In genomic region chr15:39830166-39830565, GRCh38 we compare ENCODE assay signal across 26 cellular contexts. TPM values are rescaled to one million over a fixed set of nuclear protein-coding genes. Genes with fewer than 3 reads are reported as not detected.
"Had no signal": no experiment of that assay in that cellular context is flagged by ENCODE, and none has a peak within 500 bp of the region (broad histone marks: within the 10 kb centered on the region; RNA-seq: fewer than 3 reads in every experiment).

No MANE protein-coding gene starts in this region.

- H3K27ac ChIP-seq: epithelial cell of prostate, esophagus squamous epithelium, left ventricle myocardium inferior, right atrium auricular region, testis, uterus had no signal

- ATAC-seq: activated CD4-positive, alpha-beta T cell treated with anti-CD3 and anti-CD28 coated beads for 36 hours; activated CD8-positive, alpha-beta T cell treated with anti-CD3 and anti-CD28 coated beads, Interleukin-2, amount 10 ng/mL, durations not matched to agents 7 days and 5 days; mucosa of descending colon; natural killer cell treated with Interleukin-12 subunit alpha and Interleukin-12 subunit beta and Interleukin-15 and Interleukin-18, amount 100 ng/mL, for 72 hours had no signal

- H3K4me1 Mint-ChIP-seq: activated CD4-positive, alpha-beta T cell treated with anti-CD3 and anti-CD28 coated beads for 36 hours; central memory CD8-positive, alpha-beta T cell had no signal

- H3K36me3 ChIP-seq: esophagus squamous epithelium, left ventricle myocardium inferior, right atrium auricular region, uterus had no signal

- H3K4me3 Mint-ChIP-seq: activated CD4-positive, alpha-beta T cell treated with anti-CD3 and anti-CD28 coated beads for 36 hours; activated CD8-positive, alpha-beta T cell treated with anti-CD3 and anti-CD28 coated beads, Interleukin-2, amount 10 ng/mL, durations not matched to agents 7 days and 5 days; activated naive CD8-positive, alpha-beta T cell; central memory CD8-positive, alpha-beta T cell; natural killer cell treated with Interleukin-12 subunit alpha and Interleukin-12 subunit beta and Interleukin-15 and Interleukin-18, amount 100 ng/mL, for 72 hours; T-helper 2 cell treated with Interferon-gamma antibody and Interleukin-4, amounts not matched to agents 5 μg/mL and 100 μg/mL, for 36 hours had no signal

- H3K4me2 ChIP-seq: smooth muscle cell had no signal

- H3K4me1 ChIP-seq: esophagus squamous epithelium, right atrium auricular region, testis, uterus had no signal

- H3K4me3 ChIP-seq: esophagus squamous epithelium, left ventricle myocardium inferior, lung, mucosa of descending colon, right atrium auricular region, smooth muscle cell, testis, uterus had no signal

- H3K9me3 Mint-ChIP-seq: central memory CD8-positive, alpha-beta T cell; natural killer cell treated with Interleukin-12 subunit alpha and Interleukin-12 subunit beta and Interleukin-15 and Interleukin-18, amount 100 ng/mL, for 72 hours; T-helper 2 cell treated with Interferon-gamma antibody and Interleukin-4, amounts not matched to agents 5 μg/mL and 100 μg/mL, for 36 hours had no signal

- DNase-seq: activated CD4-positive, alpha-beta T cell treated with anti-CD3 and anti-CD28 coated beads for 36 hours; activated CD4-positive, CD25-positive, alpha-beta regulatory T cell; activated CD8-positive, alpha-beta T cell treated with anti-CD3 and anti-CD28 coated beads, Interleukin-2, amount 10 ng/mL, durations not matched to agents 7 days and 5 days; activated effector memory CD4-positive, alpha-beta T cell treated with Interleukin-2 at 50 U/mL for 16 hours; activated naive CD4-positive, alpha-beta T cell treated with Interleukin-2 at 50 U/mL for 16 hours; anterior cingulate cortex; dermis blood vessel endothelial cell; effector CD4-positive, alpha-beta T cell; esophagus squamous epithelium; left ventricle myocardium inferior; mucosa of descending colon; stimulated activated CD4-positive, alpha-beta T cell treated with anti-CD3 and anti-CD28 coated beads, Interleukin-15, amount 100 ng/mL, for 24 hours; stimulated activated CD4-positive, alpha-beta T cell treated with anti-CD3 and anti-CD28 coated beads, Interleukin-2, amount 100 ng/mL, for 24 hours; stimulated activated naive CD4-positive, alpha-beta T cell treated with Interleukin-2 at 50 U/mL for 16 hours; testis; trophoblast cell; uterus had no signal

- H3K36me3 Mint-ChIP-seq: activated naive CD8-positive, alpha-beta T cell; natural killer cell treated with Interleukin-12 subunit alpha and Interleukin-12 subunit beta and Interleukin-15 and Interleukin-18, amount 100 ng/mL, for 72 hours had no signal

- H3K9me3 ChIP-seq: esophagus squamous epithelium, left ventricle myocardium inferior, mucosa of descending colon, right atrium auricular region, testis, uterus had no signal

- H3K27me3 ChIP-seq: esophagus squamous epithelium, right atrium auricular region, testis, uterus had no signal

- H3K27ac Mint-ChIP-seq: activated CD4-positive, alpha-beta T cell treated with anti-CD3 and anti-CD28 coated beads for 36 hours; activated CD8-positive, alpha-beta T cell treated with anti-CD3 and anti-CD28 coated beads, Interleukin-2, amount 10 ng/mL, durations not matched to agents 7 days and 5 days; activated naive CD8-positive, alpha-beta T cell; natural killer cell treated with Interleukin-12 subunit alpha and Interleukin-12 subunit beta and Interleukin-15 and Interleukin-18, amount 100 ng/mL, for 72 hours; T-helper 2 cell treated with Interferon-gamma antibody and Interleukin-4, amounts not matched to agents 5 μg/mL and 100 μg/mL, for 36 hours had no signal

RNA-seq across cellular contexts. Expression of gene FSIP1, which starts 47.5 kb away (rescaled TPM):
- total RNA-seq: mesenteric fat pad had no signal
